14 cellular contexts compared by ENCODE assay signal in genomic region chr7:101731502-101732084, GRCh38.
"Had no signal": no experiment of that assay in that cellular context is flagged by ENCODE, and none has a peak within 500 bp of the region (broad histone marks: within the 10 kb centered on the region; RNA-seq: fewer than 3 reads in every experiment).

No MANE protein-coding gene starts in this region.

- H3K9ac ChIP-seq: parathyroid adenoma had no signal

- H3K79me2 ChIP-seq: parathyroid adenoma had no signal

- H3K36me3 ChIP-seq: ascending aorta, colonic mucosa, gastroesophageal sphincter, heart left ventricle, spleen had no signal

- DNase-seq: activated CD4-positive, alpha-beta T cell treated with anti-CD3 and anti-CD28 coated beads, Interleukin-2, amount 10 ng/mL, durations not matched to agents 24 days and 14 days; activated CD8-positive, alpha-beta T cell treated with anti-CD3 and anti-CD28 coated beads, Interleukin-2, amount 10 ng/mL, durations not matched to agents 7 days and 5 days; activated T-cell treated with anti-CD3 and anti-CD28 coated beads, Interleukin-2, amount 50 U/mL, for 24 hours; colonic mucosa; effector CD4-positive, alpha-beta T cell; heart left ventricle; naive thymus-derived CD8-positive, alpha-beta T cell; spleen; stimulated activated CD8-positive, alpha-beta memory T cell treated with anti-CD3 and anti-CD28 coated beads, Interleukin-4, amount 100 ng/mL, for 48 hours; stimulated activated naive CD4-positive, alpha-beta T cell had no signal

- H3K4me3 ChIP-seq: ascending aorta, colonic mucosa, gastroesophageal sphincter, heart left ventricle, spleen had no signal

- H3K27me3 ChIP-seq: ascending aorta, colonic mucosa, gastroesophageal sphincter, heart left ventricle, spleen had no signal

- H2AFZ ChIP-seq: parathyroid adenoma had no signal

- H3K9me3 ChIP-seq: ascending aorta, colonic mucosa, gastroesophageal sphincter, spleen had no signal

- H3K27ac ChIP-seq: ascending aorta, colonic mucosa, gastroesophageal sphincter, heart left ventricle, parathyroid adenoma, spleen had no signal

- FAIRE-seq: TTC549 had no signal
